Comparison of ENCODE assay signal across 8 cellular contexts in the genomic region with DNA sequence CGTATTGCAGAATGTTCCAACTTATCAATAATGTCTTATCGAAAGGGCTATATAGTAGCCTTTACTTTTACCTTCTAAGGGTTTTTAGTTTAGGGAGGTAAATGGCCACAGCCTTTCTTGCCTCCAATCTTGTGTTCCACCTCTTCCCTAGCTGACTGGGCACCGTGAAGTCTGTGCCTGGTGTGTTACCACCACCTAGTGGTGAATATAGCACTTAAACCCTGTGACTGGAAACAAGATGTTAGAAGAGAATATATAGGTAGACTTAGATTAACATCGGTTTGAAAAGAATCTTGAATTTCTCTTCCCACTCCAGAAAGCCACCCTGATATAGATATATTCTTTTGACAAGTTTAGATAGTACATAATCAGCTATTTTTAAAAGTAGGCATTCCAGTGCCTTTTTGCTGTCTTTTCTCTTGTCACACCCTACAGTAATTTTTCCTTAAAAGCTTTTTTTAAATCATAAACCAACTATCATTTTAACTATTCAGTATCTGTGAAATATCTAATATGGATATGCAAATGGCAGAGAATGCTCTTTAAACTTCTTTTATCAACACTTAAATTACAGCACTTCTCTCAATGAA. TPM values are rescaled to one million over a fixed set of nuclear protein-coding genes. Genes with fewer than 3 reads are reported as not detected.
A peak's percentile ranks its signal among the peaks of the same experiment; 100 is the strongest.
DNase-seq lines count a peak whose midpoint lies in the region; ATAC-seq, FAIRE-seq and TF ChIP-seq lines count a peak whose summit lies in the region.

No MANE protein-coding gene starts in this region.

- CTCF ChIA-PET in A549 (lab: Yijun Ruan, JAX): interaction anchor here (0.6 to 2.1 kb wide), 21 partner anchors 10 to 1408 kb away, joined by 3 to 11 read pairs (median 3); partner anchors contain the start of gene METAP1

- no peak for TF ChIP-seq EP300 in A549 (IDR thresholded peaks at IDR 0.05)

- no peaks in the 10 kb centered on the region for H3K36me3 ChIP-seq in bronchial epithelial cell (ENCODE audit: control insufficient read depth, insufficient read depth, low read length)

- TF ChIP-seq CTCF in A549 (IDR thresholded peaks at IDR 0.05) (peak; percentile 70), GM12873 (IDR thresholded peaks at IDR 0.05; ENCODE audit: insufficient read depth, low read depth, low read length, missing control alignments) (peak; percentile 73), bronchial epithelial cell (IDR thresholded peaks at IDR 0.05; ENCODE audit: insufficient read depth, low read length, severe bottlenecking) (peak; percentile 64)

- ATAC-seq in A549 (peak; percentile 91 to 96), HG02610 (IDR thresholded peaks at IDR 0.05; ENCODE audit: unreplicated experiment) (peak; percentile 99)

- H3K9me3 ChIP-seq in A549: no peaks in the 10 kb centered on the region

- no peaks in the 10 kb centered on the region for H3K27me3 ChIP-seq in bronchial epithelial cell (ENCODE audit: control insufficient read depth, insufficient read depth, low read length)

- TF ChIP-seq RAD21 in A549 (conservative IDR thresholded peaks at IDR 0.05 in 1 of 2, IDR thresholded peaks at IDR 0.05 in 1 of 2): peak; percentile 83 to 90

- no peak overlapping the region for H3K27ac ChIP-seq in A549

- peak; percentile 53 to 60 for DNase-seq in A549 (ENCODE audit: low read depth in 1 of 2, low spot score in 1 of 2)
- peak; percentile 78 for DNase-seq in NAMALWA (ENCODE audit: low spot score)
- peak; percentile 77 for DNase-seq in bronchial epithelial cell (ENCODE audit: low read depth)
- peak; percentile 85 for DNase-seq in islet precursor cell
- peak; percentile 23 for DNase-seq in stimulated activated CD4-positive, alpha-beta T cell treated with anti-CD3 and anti-CD28 coated beads, Interleukin-2, amount 100 ng/mL, for 48 hours

- POLR2A ChIA-PET in A549 (lab: Yijun Ruan, JAX): no interaction called here

- no peak overlapping the region for H3K4me2 ChIP-seq in A549

- FAIRE-seq in A549 (lab: Jason Lieb, UNC): no peak
- FAIRE-seq in TTC549 (lab: Jason Lieb, UNC): peak; percentile 76
- FAIRE-seq in bronchial epithelial cell (lab: Jason Lieb, UNC): no peak

- WGBS in A549 (ENCODE audit: missing lambda C conversion rate): 17% methylated on average over 4 of the region's 4 CpGs

- no peak overlapping the region for H3K4me3 ChIP-seq in A549
- no peak overlapping the region for H3K4me3 ChIP-seq in bronchial epithelial cell (ENCODE audit: low read depth, low read length)

- no peak for TF ChIP-seq POLR2A in A549 (IDR thresholded peaks at IDR 0.05; ENCODE audit: low read length)

- no peaks in the 10 kb centered on the region for H3K4me1 ChIP-seq in A549

TF ChIP-seq in A549, 52 proteins besides CTCF, POLR2A, EP300 and RAD21:
- TF ChIP-seq MAFK (IDR thresholded peaks at IDR 0.05; ENCODE audit: partially characterized antibody) (no peak), SMC3 (IDR thresholded peaks at IDR 0.05) (peak; percentile 67), HOXB5 (CRISPR knock-in tag; IDR thresholded peaks at IDR 0.05) (no peak), RCOR1 (IDR thresholded peaks at IDR 0.05; ENCODE audit: low read depth, low read length) (no peak), MAZ (IDR thresholded peaks at IDR 0.05; ENCODE audit: borderline replicate concordance, low read depth, low read length) (no peak)
TF ChIP-seq in A549: peak in this region for 1.

RNA-seq across cellular contexts. Expression of gene ADH7, which starts 27.8 kb away (rescaled TPM):
- polyA plus RNA-seq in A549 (2011; rRNA removed): not detected in 2 replicates
- not detected in 2 replicates for polyA plus RNA-seq in A549 (2012; cell fraction: cytosol; rRNA removed)
- polyA plus RNA-seq in A549 (2012; cell fraction: nucleus; rRNA removed): not detected in 2 replicates
- polyA plus RNA-seq in A549 (2017; fragmentation: RNase III; extraction: RNeasy Plus Mini Kit Qiagen cat#74134 plus additional on column Dnase treatment): not detected in 3 replicates
- not detected in 2 replicates for polyA minus RNA-seq in A549 (2011; rRNA and poly(A)+ RNA removed)
- 8.4 and 31.2 TPM in 2 replicates for total RNA-seq in bronchial epithelial cell

RNA-seq across cellular contexts. Expression of gene C4orf17, which starts 47.9 kb away (rescaled TPM):
- not detected in 2 replicates for polyA plus RNA-seq in A549 (2011; rRNA removed)
- not detected in 2 replicates for polyA plus RNA-seq in A549 (2012; cell fraction: cytosol; rRNA removed)
- polyA plus RNA-seq in A549 (2012; cell fraction: nucleus; rRNA removed): not detected in 2 replicates
- polyA plus RNA-seq in A549 (2017; fragmentation: RNase III; extraction: RNeasy Plus Mini Kit Qiagen cat#74134 plus additional on column Dnase treatment): not detected in 3 replicates
- not detected in 2 replicates for polyA minus RNA-seq in A549 (2011; rRNA and poly(A)+ RNA removed)
- not detected in 2 replicates for total RNA-seq in bronchial epithelial cell

Comparison
In these comparisons a context has a peak if more than half of its experiments do, and no peak if none do; other contexts are left out.
1. DNase-seq: peak in every context shown above with its lines; median percentile 85 in islet precursor cell; 78 in NAMALWA; 77 in bronchial epithelial cell; 56 in A549; 23 in stimulated activated CD4-positive, alpha-beta T cell treated with anti-CD3 and anti-CD28 coated beads, Interleukin-2, amount 100 ng/mL, for 48 hours.